8 cellular contexts compared by ENCODE assay signal in genomic region chr6:10404107-10404798, GRCh38. TPM values are rescaled to one million over a fixed set of nuclear protein-coding genes. Genes with fewer than 3 reads are reported as not detected.
DNase-seq lines count a peak whose midpoint lies in the region; ATAC-seq and TF ChIP-seq lines count a peak whose summit lies in the region.

No MANE protein-coding gene starts in this region.

- CTCF ChIA-PET in activated CD4-positive, alpha-beta T cell treated with anti-CD3 and anti-CD28 coated beads, Interleukin-2, amount 10 ng/mL, durations not matched to agents 7 days and 5 days (lab: Charles Lee) = interaction anchor here (0.6 kb wide), 1 partner anchor 10 kb away, joined by 3 read pairs; the partner anchor contains the start of gene TFAP2A

- peaks cover 11% of the 10 kb centered on the region for H3K4me1 Mint-ChIP-seq in CD14-positive monocyte
- peaks cover 17% of the 10 kb centered on the region for H3K4me1 Mint-ChIP-seq in activated CD4-positive, alpha-beta T cell treated with anti-CD3 and anti-CD28 coated beads, Interleukin-2, amount 10 ng/mL, durations not matched to agents 7 days and 5 days

- H3K36me3 ChIP-seq in lower lobe of right lung = no peaks in the 10 kb centered on the region

- TF ChIP-seq CTCF in CD14-positive monocyte (IDR thresholded peaks at IDR 0.05) (no peak), lower lobe of right lung (IDR thresholded peaks at IDR 0.05) (peak; percentile 41)

- peak; percentile 73 for DNase-seq in CD14-positive monocyte (ENCODE audit: low spot score)
- DNase-seq in GM19240 (ENCODE audit: insufficient read length, low spot score) = peak; percentile 92
- DNase-seq in NCI-H524 (lab: John Stamatoyannopoulos, UW) = peak; percentile 90 to 98
- DNase-seq in activated CD4-positive, alpha-beta T cell treated with anti-CD3 and anti-CD28 coated beads, Interleukin-2, amount 10 ng/mL, durations not matched to agents 7 days and 5 days = peak; percentile 90
- peak; percentile 97 for DNase-seq in dermis blood vessel endothelial cell
- peak; percentile 96 for DNase-seq in lower lobe of right lung
- DNase-seq in stimulated activated CD4-positive, alpha-beta T cell treated with anti-CD3 and anti-CD28 coated beads, TNF-alpha, amount 100 ng/mL, for 1 hour (ENCODE audit: low read depth in 3 of 3, low spot score in 1 of 3) = peak; percentile 35 to 69 (median 49)

- peak overlapping the region; percentile 65 to 87 for H3K4me3 Mint-ChIP-seq in CD14-positive monocyte
- peak overlapping the region; percentile 76 for H3K4me3 Mint-ChIP-seq in activated CD4-positive, alpha-beta T cell treated with anti-CD3 and anti-CD28 coated beads, Interleukin-2, amount 10 ng/mL, durations not matched to agents 7 days and 5 days

- H3K9me3 ChIP-seq in lower lobe of right lung = peaks cover 3% of the 10 kb centered on the region

- no peak overlapping the region for H3K27ac ChIP-seq in lower lobe of right lung

- POLR2A ChIA-PET in activated CD4-positive, alpha-beta T cell treated with anti-CD3 and anti-CD28 coated beads, Interleukin-2, amount 10 ng/mL, durations not matched to agents 7 days and 5 days (lab: Charles Lee) = no interaction called here

- peaks cover 64% of the 10 kb centered on the region for H3K27me3 ChIP-seq in lower lobe of right lung (ENCODE audit: low read depth)

- peak overlapping the region; percentile 60 for H3K4me3 ChIP-seq in lower lobe of right lung

- peaks cover 24 to 72% (median 54%) of the 10 kb centered on the region in 7 donors for H3K9me3 Mint-ChIP-seq in CD14-positive monocyte
- H3K9me3 Mint-ChIP-seq in activated CD4-positive, alpha-beta T cell treated with anti-CD3 and anti-CD28 coated beads, Interleukin-2, amount 10 ng/mL, durations not matched to agents 7 days and 5 days = peaks cover 23% of the 10 kb centered on the region

- peaks cover 8 to 9% of the 10 kb centered on the region in 2 donors for H3K36me3 Mint-ChIP-seq in CD14-positive monocyte
- H3K36me3 Mint-ChIP-seq in activated CD4-positive, alpha-beta T cell treated with anti-CD3 and anti-CD28 coated beads, Interleukin-2, amount 10 ng/mL, durations not matched to agents 7 days and 5 days (ENCODE audit: low read depth) = peaks cover 11% of the 10 kb centered on the region

- intact Hi-C loops in CD14-positive monocyte (cut with micrococcal nuclease) = no loop called here
- intact Hi-C loops in lower lobe of right lung (cut with DNase I) = no loop called here

- ATAC-seq in HG03442 (IDR thresholded peaks at IDR 0.05; ENCODE audit: unreplicated experiment) (peak; percentile 93), lower lobe of right lung (peak; percentile 99)

- H3K27me3 Mint-ChIP-seq in CD14-positive monocyte (ENCODE audit: low read depth in 3 of 3) = peaks cover 93 to 98% (median 96%) of the 10 kb centered on the region in 3 donors
- peaks cover 77% of the 10 kb centered on the region for H3K27me3 Mint-ChIP-seq in activated CD4-positive, alpha-beta T cell treated with anti-CD3 and anti-CD28 coated beads, Interleukin-2, amount 10 ng/mL, durations not matched to agents 7 days and 5 days

- H3K4me1 ChIP-seq in lower lobe of right lung = peaks cover 11% of the 10 kb centered on the region

- peak overlapping the region in 2 of 7 donors; percentile 9 to 19 for H3K27ac Mint-ChIP-seq in CD14-positive monocyte
- peak overlapping the region; percentile 90 for H3K27ac Mint-ChIP-seq in activated CD4-positive, alpha-beta T cell treated with anti-CD3 and anti-CD28 coated beads, Interleukin-2, amount 10 ng/mL, durations not matched to agents 7 days and 5 days

RNA-seq across cellular contexts. Expression of gene TFAP2A, which starts 10.6 kb away (rescaled TPM):
- polyA plus RNA-seq in CD14-positive monocyte = not detected
- not detected for total RNA-seq in activated CD4-positive, alpha-beta T cell treated with anti-CD3 and anti-CD28 coated beads, Interleukin-2, amount 10 ng/mL, durations not matched to agents 7 days and 5 days
- total RNA-seq in dermis blood vessel endothelial cell = under 0.01 and 0.05 TPM in 2 replicates
- total RNA-seq in lower lobe of right lung = 0.47 TPM
